Comparison of ENCODE assay signal across 21 cellular contexts in the genomic region with DNA sequence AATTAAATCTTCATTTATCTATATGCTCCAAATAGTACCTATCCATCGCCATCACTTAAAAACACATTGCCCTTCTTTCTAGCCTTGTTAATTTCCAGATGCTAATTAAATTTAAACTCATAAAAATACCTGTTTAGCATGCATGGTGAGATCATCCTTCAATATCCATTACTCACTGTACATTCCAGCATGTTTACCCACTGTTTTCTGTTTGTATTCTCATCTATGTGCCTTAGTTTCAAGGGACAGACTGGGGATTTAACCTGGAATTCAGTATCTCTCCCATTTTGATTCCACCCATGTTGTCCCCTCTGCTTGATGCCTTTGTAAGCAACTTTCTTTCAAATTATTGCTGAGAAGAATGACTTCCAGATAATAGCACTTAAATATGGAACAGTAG.
"Had no signal": no experiment of that assay in that cellular context is flagged by ENCODE, and none has a peak within 500 bp of the region (broad histone marks: within the 10 kb centered on the region; RNA-seq: fewer than 3 reads in every experiment).

No MANE protein-coding gene starts in this region.

- H3K36me3 Mint-ChIP-seq: natural killer cell treated with Interleukin-12 subunit alpha and Interleukin-12 subunit beta and Interleukin-15 and Interleukin-18, amount 100 ng/mL, for 72 hours; type B pancreatic cell had no signal

- FAIRE-seq: endothelial cell of umbilical vein, kidney, urothelium cell line had no signal

- H3K4me3 Mint-ChIP-seq: endodermal cell; natural killer cell treated with Interleukin-12 subunit alpha and Interleukin-12 subunit beta and Interleukin-15 and Interleukin-18, amount 100 ng/mL, for 72 hours; type B pancreatic cell had no signal

- DNase-seq: effector CD4-positive, alpha-beta T cell; endodermal cell; gastrocnemius medialis; glutamatergic neuron; kidney; left cardiac atrium; left ventricle myocardium inferior; lower lobe of right lung; mesenchymal stem cell; midbrain; sigmoid colon; stimulated activated CD4-positive, alpha-beta T cell treated with anti-CD3 and anti-CD28 coated beads, Interleukin-2, amount 100 ng/mL, for 48 hours; stimulated activated naive CD4-positive, alpha-beta T cell treated with Interleukin-2 at 50 U/mL for 16 hours had no signal

- H3K4me1 ChIP-seq: lower lobe of right lung had no signal

- H3K27me3 Mint-ChIP-seq: type B pancreatic cell had no signal

- H3K36me3 ChIP-seq: gastrocnemius medialis, left ventricle myocardium inferior, lower lobe of right lung, neutrophil, sigmoid colon had no signal

- ATAC-seq: esophagus mucosa; gastrocnemius medialis; left cardiac atrium; lower lobe of right lung; natural killer cell treated with Interleukin-12 subunit alpha and Interleukin-12 subunit beta and Interleukin-15 and Interleukin-18, amount 100 ng/mL, for 72 hours had no signal

- H3K27me3 ChIP-seq: gastrocnemius medialis, sigmoid colon had no signal

- H3K9me3 ChIP-seq: gastrocnemius medialis, left ventricle myocardium inferior, lower lobe of right lung, neutrophil, sigmoid colon had no signal

- H3K9me3 Mint-ChIP-seq: endodermal cell; natural killer cell treated with Interleukin-12 subunit alpha and Interleukin-12 subunit beta and Interleukin-15 and Interleukin-18, amount 100 ng/mL, for 72 hours; type B pancreatic cell had no signal

- H3K4me3 ChIP-seq: coronary artery, gastrocnemius medialis, left ventricle myocardium inferior, lower lobe of right lung, sigmoid colon, skin epidermis had no signal

- H3K27ac ChIP-seq: coronary artery, gastrocnemius medialis, left ventricle myocardium inferior, lower lobe of right lung, neutrophil, sigmoid colon had no signal

- H3K27ac Mint-ChIP-seq: endodermal cell; natural killer cell treated with Interleukin-12 subunit alpha and Interleukin-12 subunit beta and Interleukin-15 and Interleukin-18, amount 100 ng/mL, for 72 hours; type B pancreatic cell had no signal
